In genomic region chr15:42591238-42591936, GRCh38 we compare ENCODE assay signal across 10 cellular contexts. TPM values are rescaled to one million over a fixed set of nuclear protein-coding genes. Genes with fewer than 3 reads are reported as not detected.
DNase-seq lines count a peak whose midpoint lies in the region; ATAC-seq, FAIRE-seq and TF ChIP-seq lines count a peak whose summit lies in the region.
"Had no signal": no experiment of that assay in that cellular context is flagged by ENCODE, and none has a peak within 500 bp of the region (broad histone marks: within the 10 kb centered on the region; RNA-seq: fewer than 3 reads in every experiment).

No MANE protein-coding gene starts in this region.

- H3K18ac ChIP-seq in H1 (ENCODE audit: extremely low read depth, low read length) = no peak overlapping the region

- H3K9me3 ChIP-seq in H1 (ENCODE audit: insufficient read depth in 2 of 2, low read depth in 1 of 2, low read length in 1 of 2) = no peaks in the 10 kb centered on the region

- no peak overlapping the region for H3K9ac ChIP-seq in H1 (replicated peaks in 1 of 4; ENCODE audit: extremely low read depth in 1 of 4, low read depth in 3 of 4, low read length in 3 of 4)

- CTCF ChIA-PET in H1 (lab: Charles Lee; ENCODE audit: partially characterized antibody) = interaction anchor here (0.6 to 3.2 kb wide), 19 partner anchors 9 to 1335 kb away, joined by 3 to 28 read pairs (median 5); partner anchors contain the start of gene STARD9

- H4K91ac ChIP-seq in H1 (replicated peaks; ENCODE audit: insufficient read length, low read length) = no peak overlapping the region

- H2AFZ ChIP-seq in H1 (ENCODE audit: low read length) = no peak overlapping the region

- 82% methylated on average over 9 of the region's 10 CpGs; no CpG with 5 or more reads in 1 of the 2 experiments for WGBS in H1 (ENCODE audit: extremely low coverage in 1 of 2, insufficient coverage in 1 of 2, insufficient read length in 1 of 2, insufficient replicate concordance in 2 of 2, low coverage in 1 of 2, low lambda C conversion rate in 2 of 2, missing lambda C conversion rate in 1 of 2), 2 experiments

- H4K20me1 ChIP-seq in H1 (replicated peaks in 1 of 2; ENCODE audit: control insufficient read depth in 1 of 2, insufficient read depth in 2 of 2, low read length in 2 of 2) = no peaks in the 10 kb centered on the region

- no peak for TF ChIP-seq POLR2A in H1 (IDR thresholded peaks at IDR 0.05; ENCODE audit: control extremely low read depth in 1 of 2, low read depth in 2 of 2, low read length in 2 of 2)
- TF ChIP-seq POLR2A in GM18505 (IDR thresholded peaks at IDR 0.05; ENCODE audit: borderline replicate concordance, extremely low read depth, insufficient read depth, insufficient read length) = no peak

- no peak for TF ChIP-seq EP300 in H1 (IDR thresholded peaks at IDR 0.05; ENCODE audit: borderline replicate concordance in 1 of 2, low read depth in 2 of 2, low read length in 2 of 2)

- no peak overlapping the region for H2BK20ac ChIP-seq in H1 (ENCODE audit: low read length)

- H3K9me3 Mint-ChIP-seq in osteocyte (ENCODE audit: unreplicated experiment) = no peaks in the 10 kb centered on the region
- H3K9me3 Mint-ChIP-seq: activated T-helper 2 cell treated with anti-CD3 and anti-CD28 coated beads, Interferon-gamma antibody, Interleukin-2, Interleukin-4, amounts not matched to agents 10 μg/mL and 5 μg/mL and 100 μg/mL, durations not matched to agents 14 hours and 24 hours and 36 hours had no signal

- no peak overlapping the region for H2BK120ac ChIP-seq in H1 (replicated peaks; ENCODE audit: low read depth, low read length)

- H3K4me1 Mint-ChIP-seq in osteocyte (ENCODE audit: unreplicated experiment) = peaks cover 2% of the 10 kb centered on the region

- no peak overlapping the region for H3K14ac ChIP-seq in H1 (ENCODE audit: insufficient read length)

- peaks cover 23% of the 10 kb centered on the region for H3K36me3 Mint-ChIP-seq in osteocyte (ENCODE audit: unreplicated experiment)

- H3K23ac ChIP-seq in H1 (ENCODE audit: insufficient read length) = no peak overlapping the region

- H3K4me3 Mint-ChIP-seq in osteocyte (ENCODE audit: unreplicated experiment) = no peak overlapping the region

- DNase-seq in GM10266 (ENCODE audit: extremely low spot score) (no peak), NCI-H2029 treated with DMSO at 0.1 percent for 48 hours (lab: John Stamatoyannopoulos, UW) (peak; percentile 5), H1 (ENCODE audit: low read depth in 1 of 2, low spot score in 2 of 2) (no peak), osteocyte (ENCODE audit: extremely low spot score, unreplicated experiment) (no peak)
- DNase-seq: retina had no signal

- ATAC-seq in GM18505 (IDR thresholded peaks at IDR 0.05; ENCODE audit: unreplicated experiment) (no peak), HG02759 (IDR thresholded peaks at IDR 0.05; ENCODE audit: unreplicated experiment) (no peak), HG03039 (IDR thresholded peaks at IDR 0.05; ENCODE audit: unreplicated experiment) (no peak), GM19328 (IDR thresholded peaks at IDR 0.05; ENCODE audit: unreplicated experiment) (no peak)

- no peaks in the 10 kb centered on the region for H3K79me2 ChIP-seq in H1 (ENCODE audit: control insufficient read depth in 1 of 2, insufficient read depth in 2 of 2, low read length in 2 of 2)

- no peak for FAIRE-seq in H1 (lab: Jason Lieb, UNC)

- no peak overlapping the region for H3K27ac ChIP-seq in H1 (ENCODE audit: low read depth, low read length)

- H3K4me2 ChIP-seq in H1 (ENCODE audit: insufficient read depth in 1 of 2, low read depth in 2 of 2, low read length in 2 of 2) = no peak overlapping the region

- H2AK5ac ChIP-seq in H1 (ENCODE audit: low read depth, low read length) = no peak overlapping the region

- no peaks in the 10 kb centered on the region for H3K23me2 ChIP-seq in H1 (ENCODE audit: low read depth, low read length)

- peak; percentile 3 to 37; a peak in 3 of 4 replicates for TF ChIP-seq RAD21 in H1 (IDR thresholded peaks at IDR 0.05 in 1 of 2, conservative IDR thresholded peaks at IDR 0.05 in 1 of 2; ENCODE audit: low read depth in 2 of 2, low read length in 2 of 2)

- H3K4ac ChIP-seq in H1 (replicated peaks; ENCODE audit: insufficient read length, low read depth, low read length) = no peak overlapping the region

- no peaks in the 10 kb centered on the region for H3K27me3 ChIP-seq in H1 (replicated peaks in 1 of 4; ENCODE audit: control insufficient read depth in 3 of 4, extremely low read depth in 1 of 4, insufficient read depth in 3 of 4, low read length in 3 of 4)

- H3K4me3 ChIP-seq in H1 (ENCODE audit: extremely low read depth in 1 of 4, insufficient read depth in 2 of 4, low read depth in 3 of 4, low read length in 4 of 4) = no peak overlapping the region

- no peak overlapping the region for H2BK15ac ChIP-seq in H1 (ENCODE audit: low read length)

- POLR2A ChIA-PET in H1 (lab: Charles Lee; ENCODE audit: partially characterized antibody) = interaction anchor here (0.9 to 2.4 kb wide), 3 partner anchors 9 to 43 kb away, joined by 3 to 13 read pairs (median 3); no protein-coding TSS in a partner anchor

- peaks cover 0 to 4% (median under 1%) of the 10 kb centered on the region in 4 experiments; a peak in 2 of 7 replicates for H3K4me1 ChIP-seq in H1 (replicated peaks in 1 of 4; ENCODE audit: control insufficient read depth in 3 of 4, insufficient read depth in 4 of 4, low read length in 3 of 4)

- H3K79me1 ChIP-seq in H1 (ENCODE audit: low read depth, low read length) = no peaks in the 10 kb centered on the region

- no peak overlapping the region for H2BK5ac ChIP-seq in H1 (ENCODE audit: low read depth, low read length)

- H3K36me3 ChIP-seq in H1 (ENCODE audit: control insufficient read depth in 2 of 4, insufficient read depth in 4 of 4, low read length in 3 of 4) = no peaks in the 10 kb centered on the region

- H4K5ac ChIP-seq in H1 (ENCODE audit: insufficient read length, low read depth, low read length) = no peak overlapping the region

- H3K56ac ChIP-seq in H1 (replicated peaks; ENCODE audit: insufficient read length, low read depth, low read length) = no peak overlapping the region

- no peak overlapping the region for H3K27ac Mint-ChIP-seq in osteocyte (ENCODE audit: unreplicated experiment)
- H3K27ac Mint-ChIP-seq: activated T-helper 2 cell treated with anti-CD3 and anti-CD28 coated beads, Interferon-gamma antibody, Interleukin-2, Interleukin-4, amounts not matched to agents 10 μg/mL and 5 μg/mL and 100 μg/mL, durations not matched to agents 14 hours and 24 hours and 36 hours had no signal

- TF ChIP-seq CTCF in GM10266 (IDR thresholded peaks at IDR 0.05; ENCODE audit: control insufficient read depth, insufficient read depth, low read depth, missing control alignments) = peak; percentile 25
- TF ChIP-seq CTCF in H1 (IDR thresholded peaks at IDR 0.05; ENCODE audit: control extremely low read depth in 1 of 3, insufficient read depth in 1 of 3, low read depth in 1 of 3, low read length in 3 of 3) = peak in 1 of 3 experiments; percentile 48; a peak in 1 of 4 replicates
- TF ChIP-seq CTCF in osteocyte (IDR thresholded peaks at IDR 0.05) = peak; percentile 36

- no peak overlapping the region for H2BK12ac ChIP-seq in H1 (ENCODE audit: low read depth, low read length)

- no peak overlapping the region for H4K8ac ChIP-seq in H1 (ENCODE audit: extremely low read depth, insufficient read depth, low read length)

- H3K27me3 Mint-ChIP-seq in osteocyte (ENCODE audit: unreplicated experiment) = no peaks in the 10 kb centered on the region

TF ChIP-seq in H1, 55 proteins besides CTCF, POLR2A, EP300 and RAD21 (continues in another document):
- TF ChIP-seq SP4 (IDR thresholded peaks at IDR 0.05; ENCODE audit: low read length) (no peak), JUN (IDR thresholded peaks at IDR 0.05; ENCODE audit: low read depth, low read length) (no peak), MAX (IDR thresholded peaks at IDR 0.05) (no peak), KDM4A (IDR thresholded peaks at IDR 0.05; ENCODE audit: low read depth, low read length, severe bottlenecking) (no peak), CBX5 (IDR thresholded peaks at IDR 0.05; ENCODE audit: low read depth, low read length) (no peak), RFX5 (IDR thresholded peaks at IDR 0.05; ENCODE audit: borderline replicate concordance, low read depth, low read length) (no peak)

RNA-seq across cellular contexts. Expression of gene STARD9, which starts 16.0 kb away (rescaled TPM):
- total RNA-seq in H1 (2021; fragmentation: NEBNext Ultra II Directional; extraction: Animal tissue kit (Norgen Biotek cat#: 25700)) = 6.0 and 7.0 TPM in 2 replicates
- 2.8 and 3.3 TPM in 2 replicates for polyA plus RNA-seq in H1 (2011; rRNA removed)
- polyA plus RNA-seq in H1 (2011; cell fraction: cytosol; rRNA removed) = 3.2 TPM
- 17.0 TPM for polyA plus RNA-seq in H1 (2011; cell fraction: nucleus; rRNA removed)
- 4.0 to 5.0 TPM (median 4.5 TPM) in 4 replicates for polyA plus RNA-seq in H1 (2012, experiment 1 of 2)
- polyA plus RNA-seq in H1 (2012, experiment 2 of 2) = 0.31 TPM
- polyA plus RNA-seq in H1 (2013, experiment 1 of 2) = 2.6 TPM
- polyA plus RNA-seq in H1 (2013, experiment 2 of 2) = 2.0 TPM
- 12.2 and 14.3 TPM in 2 replicates for polyA minus RNA-seq in H1 (2011; rRNA and poly(A)+ RNA removed)
- polyA minus RNA-seq in H1 (2011; cell fraction: cytosol; rRNA and poly(A)+ RNA removed) = 4.0 TPM
- 16.6 TPM for polyA minus RNA-seq in H1 (2011; cell fraction: nucleus; rRNA and poly(A)+ RNA removed)
- 23.6 and 24.4 TPM in 2 replicates for total RNA-seq in osteocyte

RNA-seq across cellular contexts. Expression of gene HAUS2, which starts 42.7 kb away (rescaled TPM):
- 28.8 and 33.5 TPM in 2 replicates for total RNA-seq in H1 (2021; fragmentation: NEBNext Ultra II Directional; extraction: Animal tissue kit (Norgen Biotek cat#: 25700))
- 8.4 and 12.1 TPM in 2 replicates for polyA plus RNA-seq in H1 (2011; rRNA removed)
- 16.4 TPM for polyA plus RNA-seq in H1 (2011; cell fraction: cytosol; rRNA removed)
- polyA plus RNA-seq in H1 (2011; cell fraction: nucleus; rRNA removed) = 6.5 TPM
- 12.9 to 22.1 TPM (median 14.3 TPM) in 4 replicates for polyA plus RNA-seq in H1 (2012, experiment 1 of 2)
- 4.5 TPM for polyA plus RNA-seq in H1 (2012, experiment 2 of 2)
- 14.6 TPM for polyA plus RNA-seq in H1 (2013, experiment 1 of 2)
- 14.9 TPM for polyA plus RNA-seq in H1 (2013, experiment 2 of 2)
- polyA minus RNA-seq in H1 (2011; rRNA and poly(A)+ RNA removed) = 11.9 and 14.6 TPM in 2 replicates
- polyA minus RNA-seq in H1 (2011; cell fraction: cytosol; rRNA and poly(A)+ RNA removed) = 10.3 TPM
- polyA minus RNA-seq in H1 (2011; cell fraction: nucleus; rRNA and poly(A)+ RNA removed) = 12.3 TPM
- total RNA-seq in osteocyte = 19.2 and 23.8 TPM in 2 replicates

RNA-seq across cellular contexts. Expression of gene LRRC57, which starts 42.8 kb away (rescaled TPM):
- 11.1 and 12.7 TPM in 2 replicates for total RNA-seq in H1 (2021; fragmentation: NEBNext Ultra II Directional; extraction: Animal tissue kit (Norgen Biotek cat#: 25700))
- 4.9 and 5.0 TPM in 2 replicates for polyA plus RNA-seq in H1 (2011; rRNA removed)
- 6.6 TPM for polyA plus RNA-seq in H1 (2011; cell fraction: cytosol; rRNA removed)
- 2.6 TPM for polyA plus RNA-seq in H1 (2011; cell fraction: nucleus; rRNA removed)
- 7.3 to 10.3 TPM (median 7.5 TPM) in 4 replicates for polyA plus RNA-seq in H1 (2012, experiment 1 of 2)
- 1.6 TPM for polyA plus RNA-seq in H1 (2012, experiment 2 of 2)
- polyA plus RNA-seq in H1 (2013, experiment 1 of 2) = 6.0 TPM
- 5.5 TPM for polyA plus RNA-seq in H1 (2013, experiment 2 of 2)
- polyA minus RNA-seq in H1 (2011; rRNA and poly(A)+ RNA removed) = 6.1 and 8.4 TPM in 2 replicates
- 2.3 TPM for polyA minus RNA-seq in H1 (2011; cell fraction: cytosol; rRNA and poly(A)+ RNA removed)
- polyA minus RNA-seq in H1 (2011; cell fraction: nucleus; rRNA and poly(A)+ RNA removed) = 5.4 TPM
- total RNA-seq in osteocyte = 38.9 and 40.3 TPM in 2 replicates
